Comparison of ENCODE assay signal across 8 cellular contexts in genomic region chr11:104164028-104164520, GRCh38. TPM values are rescaled to one million over a fixed set of nuclear protein-coding genes. Genes with fewer than 3 reads are reported as not detected.
A peak's percentile ranks its signal among the peaks of the same experiment; 100 is the strongest.
DNase-seq lines count a peak whose midpoint lies in the region; ATAC-seq and TF ChIP-seq lines count a peak whose summit lies in the region.

TSS of gene PDGFD (minus strand) at chr11:104164147.

- H3K4me3 Mint-ChIP-seq in naive thymus-derived CD4-positive, alpha-beta T cell: peak within 1 kb of the TSS in 6 of 10 donors; percentile 16 to 84 (median 40)

- no peaks in the 10 kb centered on the region for H3K27me3 ChIP-seq in naive thymus-derived CD4-positive, alpha-beta T cell (ENCODE audit: control insufficient read depth in 2 of 2, insufficient read depth in 2 of 2, low read length in 2 of 2)
- H3K27me3 ChIP-seq in uterus: no peaks in the 10 kb centered on the region

- no peak for TF ChIP-seq POLR2A in uterus (IDR thresholded peaks at IDR 0.05)

- H3K36me3 Mint-ChIP-seq in naive thymus-derived CD4-positive, alpha-beta T cell: no peaks in the 10 kb centered on the region

- H3K9me3 ChIP-seq in naive thymus-derived CD4-positive, alpha-beta T cell (ENCODE audit: control insufficient read depth in 2 of 3, low read length in 3 of 3): no peaks in the 10 kb centered on the region
- H3K9me3 ChIP-seq in uterus: no peaks in the 10 kb centered on the region

- DNase-seq in SKM-1 treated with dmso at 0.1 percent for 144 hours (lab: John Stamatoyannopoulos, UW; ENCODE audit: unreplicated experiment) (peak; percentile 25), SKM-1 (lab: John Stamatoyannopoulos, UW; ENCODE audit: unreplicated experiment) (no peak), NCI-H1048 (lab: John Stamatoyannopoulos, UW) (peak; percentile 44), fibroblast of mammary gland (ENCODE audit: low read depth) (peak; percentile 69), uterus (peak; percentile 38)
- DNase-seq in activated CD4-positive, alpha-beta T cell treated with anti-CD3 and anti-CD28 coated beads, Interleukin-2, amount 50 U/mL, for 48 hours: peak; percentile 5 to 8
- DNase-seq in naive thymus-derived CD4-positive, alpha-beta T cell: peak in 3 of 9 donors; percentile 2 to 22 (median 17)

- no peak within 1 kb of the TSS for H3K27ac ChIP-seq in naive thymus-derived CD4-positive, alpha-beta T cell (ENCODE audit: low read depth, low read length)
- peak within 1 kb of the TSS; percentile 22 to 42 for H3K27ac ChIP-seq in uterus

- H3K27ac Mint-ChIP-seq in naive thymus-derived CD4-positive, alpha-beta T cell: peak within 1 kb of the TSS in 1 of 9 donors; percentile 56

- CTCF ChIA-PET in naive thymus-derived CD4-positive, alpha-beta T cell (lab: Charles Lee): no interaction called here

- H3K36me3 ChIP-seq in naive thymus-derived CD4-positive, alpha-beta T cell (ENCODE audit: control insufficient read depth in 2 of 3, insufficient read depth in 3 of 3, low read length in 3 of 3): no peaks in the 10 kb centered on the region
- no peaks in the 10 kb centered on the region for H3K36me3 ChIP-seq in uterus

- intact Hi-C loops in naive thymus-derived CD4-positive, alpha-beta T cell (cut with micrococcal nuclease): no loop called here
- intact Hi-C loops in uterus (cut with DNase I; ENCODE audit: low total_unique reads): no loop called here

- H3K4me3 ChIP-seq in fibroblast of mammary gland (ENCODE audit: control insufficient read depth, low read depth, low read length) (peak within 1 kb of the TSS; percentile 67), uterus (peak within 1 kb of the TSS; percentile 20 to 48)
- no peak within 1 kb of the TSS for H3K4me3 ChIP-seq in naive thymus-derived CD4-positive, alpha-beta T cell (ENCODE audit: low read length)

- peaks cover 18 to 40% (median 34%) of the 10 kb centered on the region in 5 donors for H3K27me3 Mint-ChIP-seq in naive thymus-derived CD4-positive, alpha-beta T cell

- peak; percentile 88 for ATAC-seq in HG02571 (IDR thresholded peaks at IDR 0.05; ENCODE audit: unreplicated experiment)
- peak; percentile 88 for ATAC-seq in naive thymus-derived CD4-positive, alpha-beta T cell

- H3K4me1 ChIP-seq in naive thymus-derived CD4-positive, alpha-beta T cell (ENCODE audit: control insufficient read depth in 2 of 2, insufficient read depth in 2 of 2, low read length in 2 of 2): no peaks in the 10 kb centered on the region
- no peaks in the 10 kb centered on the region for H3K4me1 ChIP-seq in uterus

- H3K9me3 Mint-ChIP-seq in naive thymus-derived CD4-positive, alpha-beta T cell: peaks cover 0 to 5% (median 0%) of the 10 kb centered on the region in 11 donors

- POLR2A ChIA-PET in naive thymus-derived CD4-positive, alpha-beta T cell (lab: Charles Lee): no interaction called here

- peaks cover 0 to 13% (median 5%) of the 10 kb centered on the region in 7 donors for H3K4me1 Mint-ChIP-seq in naive thymus-derived CD4-positive, alpha-beta T cell

- peak; percentile 28 for TF ChIP-seq CTCF in fibroblast of mammary gland (conservative IDR thresholded peaks at IDR 0.05; ENCODE audit: control insufficient read depth, insufficient read depth, low read depth, low read length)
- peak in 2 of 4 experiments; percentile 14 to 44 for TF ChIP-seq CTCF in uterus (IDR thresholded peaks at IDR 0.05)

RNA-seq across cellular contexts. Expression of gene PDGFD, which starts in this region (rescaled TPM):
- total RNA-seq in naive thymus-derived CD4-positive, alpha-beta T cell: 1 to 10 TPM in 1 of 5 experiments, under 1 TPM in 1, not detected in 3; 0.40 to 3.6 TPM
- under 1 TPM; 0.05 to 0.12 TPM for polyA plus RNA-seq in naive thymus-derived CD4-positive, alpha-beta T cell
- 10 to 100 TPM in 2 of 4 donors, 1 to 10 TPM in 2; 2.8 to 57.9 (median 23.9) TPM for total RNA-seq in uterus
